Comparison of ENCODE assay signal across 23 cellular contexts in genomic region chr1:9078949-9079500, GRCh38. TPM values are rescaled to one million over a fixed set of nuclear protein-coding genes. Genes with fewer than 3 reads are reported as not detected.
DNase-seq lines count a peak whose midpoint lies in the region; ATAC-seq and TF ChIP-seq lines count a peak whose summit lies in the region.
"Had no signal": no experiment of that assay in that cellular context is flagged by ENCODE, and none has a peak within 500 bp of the region (broad histone marks: within the 10 kb centered on the region; RNA-seq: fewer than 3 reads in every experiment).

No MANE protein-coding gene starts in this region.

- no peaks in the 10 kb centered on the region for H3K27me3 ChIP-seq in body of pancreas

- no peaks in the 10 kb centered on the region for H3K36me3 ChIP-seq in body of pancreas (replicated peaks in 1 of 2; ENCODE audit: insufficient read depth in 1 of 2, low read depth in 2 of 2)
- H3K36me3 ChIP-seq: HAP-1 had no signal

- peak overlapping the region in 3 of 4 donors; percentile 47 to 69 (median 59) for H3K27ac ChIP-seq in body of pancreas
- H3K27ac ChIP-seq: parathyroid adenoma had no signal

- H3K4me3 Mint-ChIP-seq in CD14-positive monocyte (peak overlapping the region in 1 of 2 donors; percentile 46), naive B cell (peak overlapping the region; percentile 9 to 81 (median 74))
- H3K4me3 Mint-ChIP-seq: activated CD4-positive, alpha-beta T cell treated with anti-CD3 and anti-CD28 coated beads for 36 hours; effector memory CD8-positive, alpha-beta T cell had no signal

- H3K36me3 Mint-ChIP-seq in CD14-positive monocyte (peaks cover 0 to 2% of the 10 kb centered on the region in 2 donors), naive B cell (no peaks in the 10 kb centered on the region)

- intact Hi-C loops in CD14-positive monocyte (cut with micrococcal nuclease) (loop anchor here in 1 of 2 donors (5.0 kb wide), 1 partner anchor 207 kb away; no protein-coding TSS in a partner anchor), body of pancreas (cut with DNase I) (no loop called here)

- H3K4me1 ChIP-seq in body of pancreas: peaks cover 31% of the 10 kb centered on the region

- DNase-seq in CD14-positive monocyte (ENCODE audit: low spot score) (no peak), LoVo (ENCODE audit: low spot score) (peak; percentile 3), body of pancreas (no peak), naive B cell (no peak), DMS153 (lab: John Stamatoyannopoulos, UW) (no peak)
- DNase-seq: activated CD4-positive, alpha-beta T cell treated with anti-CD3 and anti-CD28 coated beads for 36 hours; activated T-cell treated with anti-CD3 and anti-CD28 coated beads, Interleukin-2, amount 50 U/mL, for 1 hour; central memory CD4-positive, alpha-beta T cell; effector memory CD8-positive, alpha-beta T cell; hypothalamus; left cardiac atrium; NCI-H2029; NCI-H69; stimulated activated CD4-positive, alpha-beta T cell treated with anti-CD3 and anti-CD28 coated beads, Interleukin-4, amount 100 ng/mL, for 1 hour; stimulated activated CD8-positive, alpha-beta memory T cell treated with anti-CD3 and anti-CD28 coated beads, Interleukin-4, amount 100 ng/mL, for 48 hours had no signal

- H3K27ac Mint-ChIP-seq in CD14-positive monocyte: peak overlapping the region in 6 of 7 donors; percentile 56 to 80 (median 66)
- peak overlapping the region; percentile 4 to 80 (median 56) for H3K27ac Mint-ChIP-seq in naive B cell
- H3K27ac Mint-ChIP-seq: activated CD4-positive, alpha-beta T cell treated with anti-CD3 and anti-CD28 coated beads for 36 hours; effector memory CD8-positive, alpha-beta T cell had no signal

- TF ChIP-seq CTCF in CD14-positive monocyte (IDR thresholded peaks at IDR 0.05) (no peak), body of pancreas (IDR thresholded peaks at IDR 0.05) (no peak)

- H3K4me3 ChIP-seq in body of pancreas: no peak overlapping the region
- H3K4me3 ChIP-seq: HAP-1 had no signal

- H3K4me1 Mint-ChIP-seq in CD14-positive monocyte: peaks cover 73% of the 10 kb centered on the region
- H3K4me1 Mint-ChIP-seq in naive B cell: peaks cover 62 to 96% (median 81%) of the 10 kb centered on the region in 3 donors

- no peak for TF ChIP-seq POLR2A in body of pancreas (IDR thresholded peaks at IDR 0.05)

- H3K9me3 Mint-ChIP-seq in CD14-positive monocyte (peaks cover 0 to 1% (median 0%) of the 10 kb centered on the region in 7 donors), naive B cell (peaks cover 0 to 4% (median 0%) of the 10 kb centered on the region in 7 donors)
- H3K9me3 Mint-ChIP-seq: effector memory CD8-positive, alpha-beta T cell had no signal

- 43 to 62% methylated on average over 16 to 17 of the region's 17 CpGs for WGBS in body of pancreas, 2 donors

- H3K9me3 ChIP-seq in body of pancreas: no peaks in the 10 kb centered on the region
- H3K9me3 ChIP-seq: HAP-1 had no signal

- H3K27me3 Mint-ChIP-seq in CD14-positive monocyte (ENCODE audit: low read depth in 3 of 3) (peaks cover 1 to 5% (median 3%) of the 10 kb centered on the region in 3 donors), naive B cell (no peaks in the 10 kb centered on the region)

- ATAC-seq in body of pancreas (peak; percentile 28), naive B cell (ENCODE audit: low read depth in 2 of 2) (no peak), GM19452 (IDR thresholded peaks at IDR 0.05; ENCODE audit: unreplicated experiment) (no peak), HG03196 (IDR thresholded peaks at IDR 0.05; ENCODE audit: unreplicated experiment) (no peak), GM21576 (IDR thresholded peaks at IDR 0.05; ENCODE audit: unreplicated experiment) (no peak)
- ATAC-seq: activated CD4-positive, alpha-beta T cell treated with anti-CD3 and anti-CD28 coated beads for 36 hours; effector memory CD8-positive, alpha-beta T cell; left cardiac atrium had no signal

RNA-seq across cellular contexts. Expression of gene SLC2A5, which starts 9.6 kb away (rescaled TPM):
- polyA plus RNA-seq in CD14-positive monocyte: 1 to 10 TPM in 1 of 2 donors, under 1 TPM in 1; 0.75 to 1.3 TPM
- under 1 TPM; under 0.01 to 0.26 TPM for total RNA-seq in body of pancreas
- 10 to 100 TPM in 5 of 6 donors, 1 to 10 TPM in 1; 7.5 to 24.8 (median 21.2) TPM for polyA plus RNA-seq in naive B cell (ENCODE audit: low read depth in 6 of 6)
- total RNA-seq: activated CD4-positive, alpha-beta T cell treated with anti-CD3 and anti-CD28 coated beads for 36 hours; HT-29; T-helper 1 cell treated with Interleukin-12 subunit alpha and Interleukin-12 subunit beta and Interleukin-4 antibody, amounts not matched to agents 30 ng/mL and 1 ng/mL, for 36 hours had no signal

RNA-seq across cellular contexts. Expression of gene GPR157, which starts 49.9 kb away (rescaled TPM):
- polyA plus RNA-seq in CD14-positive monocyte: 1 to 10 TPM in 1 of 2 donors, under 1 TPM in 1; 0.56 to 1.1 TPM
- 10 to 100 TPM in 1 of 2 donors, 1 to 10 TPM in 1; 6.0 to 13.5 TPM for total RNA-seq in body of pancreas
- polyA plus RNA-seq in naive B cell (ENCODE audit: low read depth in 6 of 6): 10 to 100 TPM in 1 of 6 donors, 1 to 10 TPM in 2, under 1 TPM in 3; 0.31 to 10.3 (median 0.99) TPM

RNA-seq across cellular contexts. Expression of gene SLC2A7, which starts 52.8 kb away (rescaled TPM):
- polyA plus RNA-seq in CD14-positive monocyte: not detected
- not detected for total RNA-seq in body of pancreas
- polyA plus RNA-seq in naive B cell (ENCODE audit: low read depth in 6 of 6): not detected
- total RNA-seq: activated CD4-positive, alpha-beta T cell treated with anti-CD3 and anti-CD28 coated beads for 36 hours; HT-29; left cardiac atrium; T-helper 1 cell treated with Interleukin-12 subunit alpha and Interleukin-12 subunit beta and Interleukin-4 antibody, amounts not matched to agents 30 ng/mL and 1 ng/mL, for 36 hours; temporal lobe had no signal
